ENCODE assay signal across 7 cellular contexts in the genomic region with DNA sequence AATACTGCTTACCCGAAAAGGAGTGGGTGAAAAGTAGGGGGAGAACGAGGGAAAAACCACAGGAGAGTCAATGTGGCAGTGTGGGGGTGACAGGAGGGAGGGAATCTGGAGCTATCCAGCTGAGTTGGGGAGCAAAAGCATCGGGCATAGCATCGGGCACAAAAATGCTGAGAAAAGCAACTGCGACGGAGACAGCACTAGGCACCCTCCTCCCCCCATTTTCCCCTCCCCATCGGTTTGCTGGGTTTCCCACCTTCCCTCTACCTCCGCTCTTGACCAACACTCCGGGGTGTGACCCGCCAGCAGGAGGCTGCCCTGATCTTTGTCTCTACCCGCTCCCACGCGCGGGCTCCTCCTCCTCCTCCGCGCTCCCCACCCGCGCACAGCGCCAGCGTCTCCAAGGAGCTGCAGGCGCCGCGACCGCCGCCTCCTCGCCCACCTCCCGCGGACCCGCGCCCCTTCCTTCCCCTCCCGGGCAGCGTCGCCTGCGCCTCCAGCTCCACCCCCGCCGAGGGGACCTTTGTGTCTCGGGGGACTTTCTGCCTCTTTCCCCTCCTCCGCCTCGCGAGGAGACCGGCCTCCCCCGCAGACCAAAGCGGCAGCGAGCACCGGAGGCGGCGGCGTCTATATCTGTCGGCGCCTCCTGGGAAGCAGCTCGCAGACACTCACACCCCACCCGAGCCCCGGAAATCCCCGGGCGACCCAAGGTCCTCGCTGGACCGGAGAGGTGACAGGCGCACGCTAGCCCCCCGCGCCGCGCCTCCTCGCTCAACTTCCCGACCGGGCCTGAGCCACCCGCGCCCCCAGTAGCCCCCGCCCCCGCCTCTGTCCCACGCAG. TPM values are rescaled to one million over a fixed set of nuclear protein-coding genes. Genes with fewer than 3 reads are reported as not detected.
DNase-seq lines count a peak whose midpoint lies in the region; ATAC-seq, FAIRE-seq and TF ChIP-seq lines count a peak whose summit lies in the region.

No MANE protein-coding gene starts in this region.

- no peak overlapping the region for H4K91ac ChIP-seq in H9 (ENCODE audit: insufficient read length, low read depth, low read length)

- H2BK12ac ChIP-seq in H9 (ENCODE audit: insufficient read length, low read depth, low read length) = no peak overlapping the region

- peak overlapping the region in 2 of 3 experiments; percentile 77 to 79; a peak in 2 of 7 replicates for H3K27ac Mint-ChIP-seq in H9
- peak overlapping the region; percentile 88 for H3K27ac Mint-ChIP-seq in activated B cell treated with CpG ODN at 0.5 μM for 24 hours

- H3K4me3 Mint-ChIP-seq in H9 (peak overlapping the region; percentile 84 to 88), activated B cell treated with CpG ODN at 0.5 μM for 24 hours (peak overlapping the region; percentile 95)

- peaks cover 14% of the 10 kb centered on the region for H3K23me2 ChIP-seq in H9 (ENCODE audit: insufficient read length, low read depth, low read length, poor library complexity, severe bottlenecking)

- peak; percentile 43; the same call in 1 of the 2 replicates for TF ChIP-seq CTCF in GM12874 (IDR thresholded peaks at IDR 0.05; ENCODE audit: insufficient read depth, low read depth, low read length)
- no peak for TF ChIP-seq CTCF in H9 (conservative IDR thresholded peaks at IDR 0.05)
- no peak for TF ChIP-seq CTCF in activated B cell treated with CpG ODN at 0.5 μM for 24 hours (IDR thresholded peaks at IDR 0.05)
- peak in 2 of 3 experiments; percentile 8 to 26 for TF ChIP-seq CTCF in keratinocyte (optimal IDR thresholded peaks at IDR 0.05 in 1 of 3, IDR thresholded peaks at IDR 0.05 in 1 of 3, conservative IDR thresholded peaks at IDR 0.05 in 1 of 3; ENCODE audit: extremely low read depth in 1 of 3, insufficient read depth in 2 of 3, low read length in 3 of 3)

- no peak for FAIRE-seq in keratinocyte (lab: Jason Lieb, UNC)

- peak overlapping the region; percentile 8 for H3K18ac ChIP-seq in H9 (ENCODE audit: insufficient read length, low read depth, low read length)

- H3K4me1 ChIP-seq in H9 (ENCODE audit: insufficient read depth, low read length) (peaks cover 3% of the 10 kb centered on the region; the same call in 1 of the 2 replicates), keratinocyte (ENCODE audit: control insufficient read depth, extremely low read depth, insufficient read depth, low read length) (peaks cover 22% of the 10 kb centered on the region)

- DNase-seq in H9 (peak; percentile 52), MG63 (peak; percentile 73), activated B cell treated with CpG ODN at 0.5 μM for 24 hours (peak; percentile 73), caudate nucleus (lab: John Stamatoyannopoulos, UW) (peak in 58 of 61 donors; percentile 15 to 89 (median 69)), keratinocyte (ENCODE audit: low read depth, low spot score) (no peak)
- peak; percentile 41 to 44 for DNase-seq in stimulated activated CD4-positive, alpha-beta T cell treated with anti-CD3 and anti-CD28 coated beads, Interleukin-1b, Interleukin-23, amount 100 ng/mL, for 1 hour (ENCODE audit: low read depth in 2 of 2)

- H3K36me3 ChIP-seq in MG63 = no peaks in the 10 kb centered on the region
- H3K36me3 ChIP-seq in keratinocyte (ENCODE audit: control insufficient read depth in 2 of 2, extremely low read depth in 1 of 2, insufficient read depth in 2 of 2, low read length in 2 of 2) = no peaks in the 10 kb centered on the region

- no peak overlapping the region for H3T11ph ChIP-seq in H9 (ENCODE audit: low read length)

- H3K36me3 Mint-ChIP-seq in H9 (ENCODE audit: insufficient read depth in 1 of 3, low read depth in 3 of 3) (no peaks in the 10 kb centered on the region), activated B cell treated with CpG ODN at 0.5 μM for 24 hours (ENCODE audit: low read depth) (peaks cover 6% of the 10 kb centered on the region)

- POLR2A ChIA-PET in activated B cell treated with CpG ODN at 0.5 μM for 24 hours (lab: Charles Lee) = interaction anchor here (0.5 to 3.2 kb wide), 41 partner anchors 8 to 1326 kb away, joined by 3 to 31 read pairs (median 5); a partner anchor contains a TSS

- H3K9ac ChIP-seq in H9 (ENCODE audit: extremely low read depth, insufficient read length, low read length) = peak overlapping the region; percentile 2
- peak overlapping the region; percentile 92 for H3K9ac ChIP-seq in keratinocyte (ENCODE audit: control insufficient read depth, extremely low read depth, insufficient read depth, low read length)

- H3K27me3 Mint-ChIP-seq in H9 (ENCODE audit: low read depth) (no peaks in the 10 kb centered on the region; the same call in 1 of the 2 replicates), activated B cell treated with CpG ODN at 0.5 μM for 24 hours (no peaks in the 10 kb centered on the region)

- dilution Hi-C loops in keratinocyte (cut with MboI; ENCODE audit: extremely low pct_ligation_motif_present, low sequenced_read_pairs) = no loop called here

- ATAC-seq in activated B cell treated with CpG ODN at 0.5 μM for 24 hours (ENCODE audit: low read depth) = peak; percentile 56

- H3K4me2 ChIP-seq in H9 (ENCODE audit: insufficient read depth, insufficient read length, low read length) (peak overlapping the region; percentile 75), keratinocyte (ENCODE audit: control insufficient read depth, extremely low read depth, insufficient read depth, low read depth, low read length) (peak overlapping the region; percentile 89)

- H3K79me2 ChIP-seq in H9 (ENCODE audit: insufficient read depth, low read length) (peaks cover 5% of the 10 kb centered on the region; the same call in 1 of the 2 replicates), keratinocyte (ENCODE audit: control insufficient read depth, insufficient read depth, low read length) (peaks cover 56% of the 10 kb centered on the region)

- no peaks in the 10 kb centered on the region for H3K27me3 ChIP-seq in H9 (ENCODE audit: insufficient read depth, low read length)
- no peaks in the 10 kb centered on the region for H3K27me3 ChIP-seq in MG63
- H3K27me3 ChIP-seq in keratinocyte (ENCODE audit: control insufficient read depth, extremely low read depth, insufficient read depth, low read length) = no peaks in the 10 kb centered on the region

- no CpG with 5 or more reads among the region's 71 CpGs for WGBS in H9 (ENCODE audit: extremely low coverage, insufficient read length, low lambda C conversion rate)

- no peak overlapping the region for H2BK15ac ChIP-seq in H9 (ENCODE audit: low read depth, low read length)

- H3K4me1 Mint-ChIP-seq in H9 (peaks cover 55 to 60% of the 10 kb centered on the region in 2 experiments), activated B cell treated with CpG ODN at 0.5 μM for 24 hours (peaks cover 55% of the 10 kb centered on the region)

- no peak overlapping the region for H3K4ac ChIP-seq in H9 (ENCODE audit: low read depth, low read length)

- H2AK5ac ChIP-seq in H9 (ENCODE audit: insufficient read length, low read length) = no peak overlapping the region

- no peak overlapping the region for H2BK5ac ChIP-seq in H9 (ENCODE audit: insufficient read length, low read length)

- H3K27ac ChIP-seq in H9 (ENCODE audit: insufficient read length, low read depth, low read length) (no peak overlapping the region), caudate nucleus (ENCODE audit: low read depth, low read length) (peak overlapping the region; percentile 94), keratinocyte (ENCODE audit: control insufficient read depth, insufficient read depth, low read length) (peak overlapping the region; percentile 79)

- H3K4me3 ChIP-seq in MG63 = peak overlapping the region; percentile 83
- H3K4me3 ChIP-seq in keratinocyte (ENCODE audit: control insufficient read depth in 2 of 3, extremely low read depth in 1 of 3, insufficient read depth in 2 of 3, low read depth in 1 of 3, low read length in 3 of 3) = peak overlapping the region; percentile 68 to 99 (median 78)

- H3K14ac ChIP-seq in H9 (ENCODE audit: insufficient read depth, low read length) = peak overlapping the region; percentile 60

- H3K9me3 Mint-ChIP-seq in H9 (no peaks in the 10 kb centered on the region), activated B cell treated with CpG ODN at 0.5 μM for 24 hours (no peaks in the 10 kb centered on the region)

- H4K20me1 ChIP-seq in H9 (ENCODE audit: control insufficient read depth, insufficient read depth, insufficient read length) (no peaks in the 10 kb centered on the region), keratinocyte (ENCODE audit: control insufficient read depth, extremely low read depth, insufficient read depth, low read length) (peaks cover 8% of the 10 kb centered on the region)

- CTCF ChIA-PET in activated B cell treated with CpG ODN at 0.5 μM for 24 hours (lab: Charles Lee) = interaction anchor here (0.6 to 4.0 kb wide), 14 partner anchors 9 to 184 kb away, joined by 3 to 38 read pairs (median 4); a partner anchor contains a TSS

- no peak overlapping the region for H3K56ac ChIP-seq in H9 (ENCODE audit: insufficient read length, low read depth, low read length)

- no peak overlapping the region for H2BK20ac ChIP-seq in H9 (ENCODE audit: low read depth, low read length, poor library complexity, severe bottlenecking)

- no peak overlapping the region for H4K8ac ChIP-seq in H9 (replicated peaks; ENCODE audit: insufficient read length, low read depth, low read length)

- H2AFZ ChIP-seq in H9 (ENCODE audit: low read length) (no peak overlapping the region), keratinocyte (ENCODE audit: control insufficient read depth, low read length) (no peak overlapping the region)

- no peaks in the 10 kb centered on the region for H3K9me1 ChIP-seq in keratinocyte (ENCODE audit: control insufficient read depth, extremely low read depth, insufficient read depth, low read length)

- no peak overlapping the region for H2BK120ac ChIP-seq in H9 (ENCODE audit: low read depth, low read length, poor library complexity, severe bottlenecking)

- H3K9me3 ChIP-seq in H9 (ENCODE audit: control insufficient read depth, low read depth, low read length) = no peaks in the 10 kb centered on the region
- H3K9me3 ChIP-seq in MG63 = no peaks in the 10 kb centered on the region
- H3K9me3 ChIP-seq in keratinocyte (ENCODE audit: control insufficient read depth, low read depth, low read length) = no peaks in the 10 kb centered on the region

- no peaks in the 10 kb centered on the region for H3K79me1 ChIP-seq in H9 (ENCODE audit: insufficient read depth, low read depth, low read length, poor library complexity, severe bottlenecking)

- no peak overlapping the region for H3K23ac ChIP-seq in H9 (ENCODE audit: insufficient read length, low read depth, low read length)

- H4K5ac ChIP-seq in H9 (ENCODE audit: insufficient read length, low read depth, low read length) = no peak overlapping the region

- intact Hi-C loops in activated B cell treated with CpG ODN at 0.5 μM for 24 hours (cut with micrococcal nuclease) = loop anchor here (1.0 to 5.0 kb wide), 4 partner anchors 8 to 541 kb away; a partner anchor contains a TSS

RNA-seq across cellular contexts. Expression of a gene that starts 0.9 kb away (rescaled TPM):
- total RNA-seq in H9 (2021) (27.4 and 28.8 TPM in 2 replicates), activated B cell treated with CpG ODN at 0.5 μM for 24 hours (52.1 and 57.3 TPM in 2 replicates)
- 18.4 and 57.2 TPM in 2 replicates for total RNA-seq in MG63 (2014; rRNA removed; shearing (Covaris generic); ENCODE audit: low replicate concordance)
- polyA plus RNA-seq in keratinocyte = 19.9 to 33.0 TPM (median 30.1 TPM) in 3 replicates
- polyA plus RNA-seq in keratinocyte (2011; ENCODE audit: low read depth) = 12.3 TPM
- polyA plus RNA-seq in keratinocyte (2011; cell fraction: cytosol; rRNA removed) = 11.9 and 32.5 TPM in 2 replicates
- polyA plus RNA-seq in keratinocyte (2011; cell fraction: nucleus; rRNA removed) = 43.8 and 49.5 TPM in 2 replicates
- polyA plus RNA-seq in keratinocyte (2012; ENCODE audit: low replicate concordance) = 12.8 and 22.9 TPM in 2 replicates
- polyA minus RNA-seq in keratinocyte = 9.7 to 82.1 TPM (median 49.8 TPM) in 3 replicates
- polyA minus RNA-seq in keratinocyte (2011; cell fraction: cytosol; rRNA and poly(A)+ RNA removed) = 42.0 TPM
- polyA minus RNA-seq in keratinocyte (2011; cell fraction: nucleus; rRNA and poly(A)+ RNA removed) = 66.5 and 134 TPM in 2 replicates

Comparison
In these comparisons a context has a peak if more than half of its experiments do, and no peak if none do; other contexts are left out.
1. CTCF ChIP-seq: peak in GM12874 (single experiment) and keratinocyte (2 of 3); none in H9 (single experiment) and activated B cell treated with CpG ODN at 0.5 μM for 24 hours (single experiment).